ENCODE assay signal across 1 cellular context in genomic region chr1:39158330-39159086, GRCh38.
TF ChIP-seq lines count a peak whose summit lies in the region.

No MANE protein-coding gene starts in this region.

TF ChIP-seq in HEK293, 187 proteins besides CTCF, POLR2A, EP300 and RAD21 (continued from another document):
- TF ChIP-seq, protein P1, sequence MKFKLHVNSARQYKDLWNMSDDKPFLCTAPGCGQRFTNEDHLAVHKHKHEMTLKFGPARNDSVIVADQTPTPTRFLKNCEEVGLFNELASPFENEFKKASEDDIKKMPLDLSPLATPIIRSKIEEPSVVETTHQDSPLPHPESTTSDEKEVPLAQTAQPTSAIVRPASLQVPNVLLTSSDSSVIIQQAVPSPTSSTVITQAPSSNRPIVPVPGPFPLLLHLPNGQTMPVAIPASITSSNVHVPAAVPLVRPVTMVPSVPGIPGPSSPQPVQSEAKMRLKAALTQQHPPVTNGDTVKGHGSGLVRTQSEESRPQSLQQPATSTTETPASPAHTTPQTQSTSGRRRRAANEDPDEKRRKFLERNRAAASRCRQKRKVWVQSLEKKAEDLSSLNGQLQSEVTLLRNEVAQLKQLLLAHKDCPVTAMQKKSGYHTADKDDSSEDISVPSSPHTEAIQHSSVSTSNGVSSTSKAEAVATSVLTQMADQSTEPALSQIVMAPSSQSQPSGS (tag by site-specific recombination; IDR thresholded peaks at IDR 0.05; ENCODE audit: low read depth), result peak; percentile 100
- TF ChIP-seq ZNF629 (tag by site-specific recombination; IDR thresholded peaks at IDR 0.05) (peak; percentile 99), SCRT2 (tag by site-specific recombination; IDR thresholded peaks at IDR 0.05) (no peak), ZNF202 (tag by site-specific recombination; IDR thresholded peaks at IDR 0.05; ENCODE audit: borderline replicate concordance) (no peak), ZNF701 (tag by site-specific recombination; IDR thresholded peaks at IDR 0.05) (no peak)
- TF ChIP-seq, protein P2, sequence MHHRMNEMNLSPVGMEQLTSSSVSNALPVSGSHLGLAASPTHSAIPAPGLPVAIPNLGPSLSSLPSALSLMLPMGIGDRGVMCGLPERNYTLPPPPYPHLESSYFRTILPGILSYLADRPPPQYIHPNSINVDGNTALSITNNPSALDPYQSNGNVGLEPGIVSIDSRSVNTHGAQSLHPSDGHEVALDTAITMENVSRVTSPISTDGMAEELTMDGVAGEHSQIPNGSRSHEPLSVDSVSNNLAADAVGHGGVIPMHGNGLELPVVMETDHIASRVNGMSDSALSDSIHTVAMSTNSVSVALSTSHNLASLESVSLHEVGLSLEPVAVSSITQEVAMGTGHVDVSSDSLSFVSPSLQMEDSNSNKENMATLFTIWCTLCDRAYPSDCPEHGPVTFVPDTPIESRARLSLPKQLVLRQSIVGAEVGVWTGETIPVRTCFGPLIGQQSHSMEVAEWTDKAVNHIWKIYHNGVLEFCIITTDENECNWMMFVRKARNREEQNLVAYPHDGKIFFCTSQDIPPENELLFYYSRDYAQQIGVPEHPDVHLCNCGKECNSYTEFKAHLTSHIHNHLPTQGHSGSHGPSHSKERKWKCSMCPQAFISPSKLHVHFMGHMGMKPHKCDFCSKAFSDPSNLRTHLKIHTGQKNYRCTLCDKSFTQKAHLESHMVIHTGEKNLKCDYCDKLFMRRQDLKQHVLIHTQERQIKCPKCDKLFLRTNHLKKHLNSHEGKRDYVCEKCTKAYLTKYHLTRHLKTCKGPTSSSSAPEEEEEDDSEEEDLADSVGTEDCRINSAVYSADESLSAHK (tag by site-specific recombination; IDR thresholded peaks at IDR 0.05), result peak; percentile 37; the same call in 1 of the 2 replicates
- TF ChIP-seq, protein P3, sequence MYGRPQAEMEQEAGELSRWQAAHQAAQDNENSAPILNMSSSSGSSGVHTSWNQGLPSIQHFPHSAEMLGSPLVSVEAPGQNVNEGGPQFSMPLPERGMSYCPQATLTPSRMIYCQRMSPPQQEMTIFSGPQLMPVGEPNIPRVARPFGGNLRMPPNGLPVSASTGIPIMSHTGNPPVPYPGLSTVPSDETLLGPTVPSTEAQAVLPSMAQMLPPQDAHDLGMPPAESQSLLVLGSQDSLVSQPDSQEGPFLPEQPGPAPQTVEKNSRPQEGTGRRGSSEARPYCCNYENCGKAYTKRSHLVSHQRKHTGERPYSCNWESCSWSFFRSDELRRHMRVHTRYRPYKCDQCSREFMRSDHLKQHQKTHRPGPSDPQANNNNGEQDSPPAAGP (tag by site-specific recombination; IDR thresholded peaks at IDR 0.05), result peak; percentile 85
